ENCODE assay signal across 3 cellular contexts in the genomic region with DNA sequence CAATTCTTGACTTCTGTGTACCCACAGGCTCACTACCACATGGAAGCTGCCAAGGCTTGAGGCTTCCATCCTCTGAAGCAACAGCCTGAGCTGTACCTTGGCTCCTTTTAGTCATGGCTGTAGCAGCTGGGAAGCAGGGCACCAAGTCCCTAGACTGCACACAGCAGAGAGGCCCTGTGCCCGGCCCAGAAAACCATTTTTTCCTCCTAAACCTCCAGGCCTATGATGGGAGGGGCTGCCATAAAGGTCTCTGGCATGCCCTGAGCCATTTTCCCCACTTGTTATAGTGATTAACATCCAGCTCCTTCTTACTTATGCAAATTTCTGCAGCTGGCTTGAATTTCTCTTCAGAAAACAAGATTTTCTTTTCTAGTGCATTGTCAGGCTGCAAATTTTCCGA.
TF ChIP-seq lines count a peak whose summit lies in the region.

No MANE protein-coding gene starts in this region.

TF ChIP-seq in A549, 52 proteins besides CTCF, POLR2A, EP300 and RAD21:
- TF ChIP-seq ZNF302 (CRISPR knock-in tag; IDR thresholded peaks at IDR 0.05) (no peak), ZFP36 (IDR thresholded peaks at IDR 0.05; ENCODE audit: borderline replicate concordance, partially characterized antibody) (peak; percentile 84)
- TF ChIP-seq, protein P1, sequence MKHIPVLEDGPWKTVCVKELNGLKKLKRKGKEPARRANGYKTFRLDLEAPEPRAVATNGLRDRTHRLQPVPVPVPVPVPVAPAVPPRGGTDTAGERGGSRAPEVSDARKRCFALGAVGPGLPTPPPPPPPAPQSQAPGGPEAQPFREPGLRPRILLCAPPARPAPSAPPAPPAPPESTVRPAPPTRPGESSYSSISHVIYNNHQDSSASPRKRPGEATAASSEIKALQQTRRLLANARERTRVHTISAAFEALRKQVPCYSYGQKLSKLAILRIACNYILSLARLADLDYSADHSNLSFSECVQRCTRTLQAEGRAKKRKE (CRISPR knock-in tag; IDR thresholded peaks at IDR 0.05; ENCODE audit: low read depth): no peak

TF ChIP-seq in HEK293, 187 proteins besides CTCF, POLR2A, EP300 and RAD21:
- no peak for TF ChIP-seq ZNF785 (tag by site-specific recombination; IDR thresholded peaks at IDR 0.05)
- TF ChIP-seq ZNF585B (tag by site-specific recombination; IDR thresholded peaks at IDR 0.05): peak; percentile 99
- TF ChIP-seq ZNF529 (tag by site-specific recombination; IDR thresholded peaks at IDR 0.05; ENCODE audit: insufficient replicate concordance): peak; percentile 65
- no peak for TF ChIP-seq BCL11B (tag by site-specific recombination; IDR thresholded peaks at IDR 0.05; ENCODE audit: low read depth)
- no peak for TF ChIP-seq OSR2 (tag by site-specific recombination; IDR thresholded peaks at IDR 0.05)
- TF ChIP-seq TRIM28 (IDR thresholded peaks at IDR 0.05; ENCODE audit: borderline replicate concordance, low read length): no peak
- TF ChIP-seq, protein P2, sequence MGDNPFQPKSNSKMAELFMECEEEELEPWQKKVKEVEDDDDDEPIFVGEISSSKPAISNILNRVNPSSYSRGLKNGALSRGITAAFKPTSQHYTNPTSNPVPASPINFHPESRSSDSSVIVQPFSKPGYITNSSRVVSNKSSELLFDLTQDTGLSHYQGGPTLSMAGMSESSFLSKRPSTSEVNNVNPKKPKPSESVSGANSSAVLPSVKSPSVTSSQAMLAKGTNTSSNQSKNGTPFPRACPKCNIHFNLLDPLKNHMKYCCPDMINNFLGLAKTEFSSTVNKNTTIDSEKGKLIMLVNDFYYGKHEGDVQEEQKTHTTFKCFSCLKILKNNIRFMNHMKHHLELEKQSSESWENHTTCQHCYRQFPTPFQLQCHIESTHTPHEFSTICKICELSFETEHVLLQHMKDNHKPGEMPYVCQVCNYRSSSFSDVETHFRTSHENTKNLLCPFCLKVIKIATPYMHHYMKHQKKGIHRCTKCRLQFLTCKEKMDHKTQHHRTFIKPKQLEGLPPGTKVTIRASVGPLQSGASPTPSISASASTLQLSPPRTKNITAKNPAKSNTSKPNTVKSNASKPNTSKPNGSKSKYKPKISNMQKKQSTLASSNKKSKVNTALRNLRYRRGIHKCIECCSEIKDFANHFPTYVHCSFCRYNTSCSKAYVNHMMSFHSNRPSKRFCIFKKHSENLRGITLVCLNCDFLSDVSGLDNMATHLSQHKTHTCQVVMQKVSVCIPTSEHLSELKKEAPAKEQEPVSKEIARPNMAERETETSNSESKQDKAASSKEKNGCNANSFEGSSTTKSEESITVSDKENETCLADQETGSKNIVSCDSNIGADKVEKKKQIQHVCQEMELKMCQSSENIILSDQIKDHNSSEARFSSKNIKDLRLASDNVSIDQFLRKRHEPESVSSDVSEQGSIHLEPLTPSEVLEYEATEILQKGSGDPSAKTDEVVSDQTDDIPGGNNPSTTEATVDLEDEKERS (tag by site-specific recombination; IDR thresholded peaks at IDR 0.05): no peak
- no peak for TF ChIP-seq ZNF501 (tag by site-specific recombination; IDR thresholded peaks at IDR 0.05)
- TF ChIP-seq ZNF248 (tag by site-specific recombination; IDR thresholded peaks at IDR 0.05): no peak
- TF ChIP-seq SETDB1 (IDR thresholded peaks at IDR 0.05; ENCODE audit: insufficient read length, low read length): peak; percentile 29
- TF ChIP-seq ZIC2 (tag by site-specific recombination; IDR thresholded peaks at IDR 0.05): no peak

TF ChIP-seq in K562, 482 proteins besides CTCF, POLR2A, EP300 and RAD21:
- TF ChIP-seq ZFP36 (IDR thresholded peaks at IDR 0.05; ENCODE audit: low read depth, low read length, partially characterized antibody) (peak; percentile 78), ARID1B (IDR thresholded peaks at IDR 0.05) (no peak)
